Comparison of ENCODE assay signal across 24 cellular contexts in the genomic region with DNA sequence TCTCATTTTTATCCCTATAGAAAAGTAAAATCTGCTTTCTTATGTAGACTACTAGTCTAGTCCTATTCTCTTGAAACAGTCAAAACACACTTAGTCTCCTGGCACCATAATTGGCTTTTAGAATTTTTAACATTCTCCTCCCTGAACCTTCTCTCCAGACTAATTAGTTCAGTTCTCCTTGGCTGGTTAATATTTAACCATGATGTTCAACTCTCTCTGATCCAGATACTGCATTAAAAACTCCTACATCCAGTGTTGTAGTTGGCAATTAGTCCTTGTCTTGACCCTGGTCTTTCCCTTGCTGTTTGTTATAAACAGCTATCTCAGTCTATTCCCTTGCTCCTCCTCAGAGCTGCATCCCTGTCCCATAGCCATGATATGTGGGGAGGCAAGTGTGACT.
"Had no signal": no experiment of that assay in that cellular context is flagged by ENCODE, and none has a peak within 500 bp of the region (broad histone marks: within the 10 kb centered on the region; RNA-seq: fewer than 3 reads in every experiment).

No MANE protein-coding gene starts in this region.

- H3K4me3 ChIP-seq: coronary artery, gastroesophageal sphincter, heart left ventricle, hepatocyte, left lung, neural progenitor cell, prostate gland, smooth muscle cell, suprapubic skin, transverse colon, upper lobe of right lung, uterus had no signal

- ATAC-seq: gastroesophageal sphincter; heart left ventricle; left lung; naive thymus-derived CD4-positive, alpha-beta T cell; sciatic nerve; stimulated activated naive CD8-positive, alpha-beta T cell treated with anti-CD3 and anti-CD28 coated beads, Interleukin-15, amount 100 ng/mL, for 72 hours; upper lobe of right lung had no signal

- H3K4me1 ChIP-seq: gastroesophageal sphincter, heart left ventricle, left lung, neural progenitor cell, prostate gland, suprapubic skin, transverse colon, upper lobe of right lung, uterus had no signal

- H3K27me3 ChIP-seq: heart left ventricle, hepatocyte, left lung, neural progenitor cell, suprapubic skin, transverse colon, upper lobe of right lung, uterus had no signal

- H3K9me3 ChIP-seq: prostate gland, upper lobe of right lung, uterus had no signal

- DNase-seq: dermis blood vessel endothelial cell; effector memory CD4-positive, alpha-beta T cell; heart left ventricle; left lung; midbrain; naive thymus-derived CD4-positive, alpha-beta T cell; nucleus accumbens; stimulated activated CD4-positive, alpha-beta T cell treated with anti-CD3 and anti-CD28 coated beads, Interleukin-12 subunit alpha, Interleukin-12 subunit beta, amount 100 ng/mL, for 4 hours; stimulated activated CD4-positive, alpha-beta T cell treated with anti-CD3 and anti-CD28 coated beads, Interleukin-1b, Interleukin-23, amount 100 ng/mL, for 48 hours; stimulated activated CD4-positive, alpha-beta T cell treated with anti-CD3 and anti-CD28 coated beads, Interleukin-4, amount 100 ng/mL, for 1 hour; stimulated activated CD8-positive, alpha-beta memory T cell treated with anti-CD3 and anti-CD28 coated beads, Interleukin-4, amount 100 ng/mL, for 48 hours; stimulated activated naive CD4-positive, alpha-beta T cell; stimulated activated naive CD8-positive, alpha-beta T cell treated with anti-CD3 and anti-CD28 coated beads, Interleukin-15, amount 100 ng/mL, for 72 hours; transverse colon; upper lobe of right lung; uterus had no signal

- H2AFZ ChIP-seq: hepatocyte, neural progenitor cell had no signal

- H3K36me3 ChIP-seq: gastroesophageal sphincter, heart left ventricle, left lung, neural progenitor cell, prostate gland, suprapubic skin, transverse colon, upper lobe of right lung, uterus had no signal

- H3K27ac ChIP-seq: coronary artery, gastroesophageal sphincter, heart left ventricle, hepatocyte, left lung, neural progenitor cell, prostate gland, suprapubic skin, transverse colon, upper lobe of right lung, uterus had no signal

- H3K9ac ChIP-seq: neural progenitor cell had no signal

- H3K4me2 ChIP-seq: hepatocyte, neural progenitor cell, smooth muscle cell had no signal

- H3K79me2 ChIP-seq: hepatocyte had no signal
